34 cellular contexts compared by ENCODE assay signal in genomic region chr1:1279028-1279427, GRCh38.
"Had no signal": no experiment of that assay in that cellular context is flagged by ENCODE, and none has a peak within 500 bp of the region (broad histone marks: within the 10 kb centered on the region; RNA-seq: fewer than 3 reads in every experiment).

No MANE protein-coding gene starts in this region.

- DNase-seq: Karpas-422, Kasumi-1, MG63, MM.1S, MV-4-11, NCI-H1048, NCI-H1092, NCI-H1092 treated with DMSO at 0.1 percent for 48 hours, NCI-H1105, NCI-H1105 treated with DMSO at 0.1 percent for 48 hours, NCI-H1417, NCI-H1417 treated with DMSO at 0.1 percent for 48 hours, NCI-H1436, NCI-H1436 treated with DMSO at 0.1 percent for 48 hours, NCI-H146, NCI-H1694, NCI-H1694 treated with DMSO at 0.1 percent for 48 hours, NCI-H187, NCI-H187 treated with DMSO at 0.1 percent for 48 hours, NCI-H1930, NCI-H2029, NCI-H2029 treated with DMSO at 0.1 percent for 48 hours, NCI-H2081, NCI-H2081 treated with DMSO at 0.1 percent for 48 hours, NCI-H2107, NCI-H2171, NCI-H2171 treated with DMSO at 0.1 percent for 48 hours, NCI-H2227 treated with DMSO at 0.1 percent for 48 hours, NCI-H226, NCI-H345, NCI-H446, NCI-H446 treated with DMSO at 0.1 percent for 48 hours, NCI-H510A, NCI-H510A treated with DMSO at 0.1 percent for 48 hours had no signal

- H3K36me3 ChIP-seq: MG63 had no signal

- H3K9me3 ChIP-seq: MG63 had no signal

- H3K4me3 ChIP-seq: MG63 had no signal

- H3K27me3 ChIP-seq: MG63 had no signal
